ENCODE assay signal across 8 cellular contexts in genomic region chr10:100912609-100913469, GRCh38. TPM values are rescaled to one million over a fixed set of nuclear protein-coding genes. Genes with fewer than 3 reads are reported as not detected.
DNase-seq lines count a peak whose midpoint lies in the region; ATAC-seq, FAIRE-seq and TF ChIP-seq lines count a peak whose summit lies in the region.

A gene with protein sequence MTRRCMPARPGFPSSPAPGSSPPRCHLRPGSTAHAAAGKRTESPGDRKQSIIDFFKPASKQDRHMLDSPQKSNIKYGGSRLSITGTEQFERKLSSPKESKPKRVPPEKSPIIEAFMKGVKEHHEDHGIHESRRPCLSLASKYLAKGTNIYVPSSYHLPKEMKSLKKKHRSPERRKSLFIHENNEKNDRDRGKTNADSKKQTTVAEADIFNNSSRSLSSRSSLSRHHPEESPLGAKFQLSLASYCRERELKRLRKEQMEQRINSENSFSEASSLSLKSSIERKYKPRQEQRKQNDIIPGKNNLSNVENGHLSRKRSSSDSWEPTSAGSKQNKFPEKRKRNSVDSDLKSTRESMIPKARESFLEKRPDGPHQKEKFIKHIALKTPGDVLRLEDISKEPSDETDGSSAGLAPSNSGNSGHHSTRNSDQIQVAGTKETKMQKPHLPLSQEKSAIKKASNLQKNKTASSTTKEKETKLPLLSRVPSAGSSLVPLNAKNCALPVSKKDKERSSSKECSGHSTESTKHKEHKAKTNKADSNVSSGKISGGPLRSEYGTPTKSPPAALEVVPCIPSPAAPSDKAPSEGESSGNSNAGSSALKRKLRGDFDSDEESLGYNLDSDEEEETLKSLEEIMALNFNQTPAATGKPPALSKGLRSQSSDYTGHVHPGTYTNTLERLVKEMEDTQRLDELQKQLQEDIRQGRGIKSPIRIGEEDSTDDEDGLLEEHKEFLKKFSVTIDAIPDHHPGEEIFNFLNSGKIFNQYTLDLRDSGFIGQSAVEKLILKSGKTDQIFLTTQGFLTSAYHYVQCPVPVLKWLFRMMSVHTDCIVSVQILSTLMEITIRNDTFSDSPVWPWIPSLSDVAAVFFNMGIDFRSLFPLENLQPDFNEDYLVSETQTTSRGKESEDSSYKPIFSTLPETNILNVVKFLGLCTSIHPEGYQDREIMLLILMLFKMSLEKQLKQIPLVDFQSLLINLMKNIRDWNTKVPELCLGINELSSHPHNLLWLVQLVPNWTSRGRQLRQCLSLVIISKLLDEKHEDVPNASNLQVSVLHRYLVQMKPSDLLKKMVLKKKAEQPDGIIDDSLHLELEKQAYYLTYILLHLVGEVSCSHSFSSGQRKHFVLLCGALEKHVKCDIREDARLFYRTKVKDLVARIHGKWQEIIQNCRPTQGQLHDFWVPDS (plus strand): TSS chr10:100912963. CDS start chr10:100913111, 148 bp downstream.

- H3K9me3 ChIP-seq in body of pancreas = no peaks in the 10 kb centered on the region

- ATAC-seq in GM18520 (IDR thresholded peaks at IDR 0.05; ENCODE audit: unreplicated experiment) (peak; percentile 78), HG03064 (IDR thresholded peaks at IDR 0.05; ENCODE audit: low read depth, unreplicated experiment) (peak; percentile 88), body of pancreas (peak; percentile 97), sciatic nerve (peak; percentile 99)

- FAIRE-seq in TTC549 (lab: Jason Lieb, UNC) = peak; percentile 78

- DNase-seq in NCI-H2107 treated with DMSO at 0.1 percent for 48 hours (lab: John Stamatoyannopoulos, UW; ENCODE audit: unreplicated experiment) = peak; percentile 76
- DNase-seq in body of pancreas = peak; percentile 98 to 99 (median 99)
- peak; percentile 87 for DNase-seq in iPS DF 19.7 (ENCODE audit: low read depth, low spot score)
- DNase-seq in sciatic nerve (ENCODE audit: low spot score) = peak; percentile 98

- peak within 1 kb of the TSS; percentile 84 for H3K27ac ChIP-seq in 22Rv1
- H3K27ac ChIP-seq in body of pancreas = peak within 1 kb of the TSS; percentile 85 to 94 (median 85)

- H3K4me1 ChIP-seq in body of pancreas = peaks cover 38% of the 10 kb centered on the region

- H3K4me3 ChIP-seq in body of pancreas = peak within 1 kb of the TSS; percentile 96 to 99

- intact Hi-C loops in body of pancreas (cut with DNase I) (no loop called here), sciatic nerve (cut with DNase I) (no loop called here)

- TF ChIP-seq CTCF in 22Rv1 (IDR thresholded peaks at IDR 0.05) (no peak), body of pancreas (IDR thresholded peaks at IDR 0.05) (peak in 1 of 7 experiments; percentile 12)

- WGBS in body of pancreas, 2 donors = 1% methylated on average over 26 to 71 of the region's 71 CpGs

- peak; percentile 67 to 93 (median 89) for TF ChIP-seq POLR2A in body of pancreas (IDR thresholded peaks at IDR 0.05)

- H3K36me3 ChIP-seq in body of pancreas (replicated peaks in 1 of 2; ENCODE audit: insufficient read depth in 1 of 2, low read depth in 2 of 2) = peaks cover 7% of the 10 kb centered on the region in 2 donors

- no peaks in the 10 kb centered on the region for H3K27me3 ChIP-seq in body of pancreas

RNA-seq across cellular contexts. Expression of the gene that starts here (rescaled TPM):
- total RNA-seq in body of pancreas = 10 to 100 TPM; 16.2 to 26.7 TPM
- total RNA-seq in sciatic nerve = 38.6 TPM

Comparison
In these comparisons a context has a peak if more than half of its experiments do, and no peak if none do; other contexts are left out.
1. Peak in every context shown above with its lines: DNase-seq, ATAC-seq, H3K4me3 ChIP-seq and H3K27ac ChIP-seq.